Comparison of ENCODE assay signal across 12 cellular contexts in genomic region chr16:4385066-4385788, GRCh38. TPM values are rescaled to one million over a fixed set of nuclear protein-coding genes. Genes with fewer than 3 reads are reported as not detected.
DNase-seq lines count a peak whose midpoint lies in the region; ATAC-seq, FAIRE-seq and TF ChIP-seq lines count a peak whose summit lies in the region.
"Had no signal": no experiment of that assay in that cellular context is flagged by ENCODE, and none has a peak within 500 bp of the region (broad histone marks: within the 10 kb centered on the region; RNA-seq: fewer than 3 reads in every experiment).

No MANE protein-coding gene starts in this region.

- TF ChIP-seq POLR2A in GM12891 (IDR thresholded peaks at IDR 0.05; ENCODE audit: low read depth, low read length): no peak; the same call in 1 of the 2 replicates

- POLR2A ChIA-PET in WTC11 (lab: Charles Lee): no interaction called here

- H3K4me1 Mint-ChIP-seq in WTC11: peaks cover 18% of the 10 kb centered on the region
- peaks cover 20% of the 10 kb centered on the region for H3K4me1 Mint-ChIP-seq in type B pancreatic cell (ENCODE audit: unreplicated experiment)

- H3K4ac ChIP-seq in mesenchymal stem cell (ENCODE audit: low read depth in 1 of 2, low read length in 2 of 2): no peak overlapping the region

- H3K14ac ChIP-seq in mesenchymal stem cell (ENCODE audit: low read length in 2 of 2): no peak overlapping the region

- no peaks in the 10 kb centered on the region for H3K9me3 Mint-ChIP-seq in WTC11
- H3K9me3 Mint-ChIP-seq in type B pancreatic cell: no peaks in the 10 kb centered on the region
- H3K9me3 Mint-ChIP-seq: activated CD4-positive, alpha-beta memory T cell treated with anti-CD3 and anti-CD28 coated beads, Interleukin-2, amount 10 ng/mL, durations not matched to agents 7 days and 5 days; activated T-helper 2 cell treated with anti-CD3 and anti-CD28 coated beads, Interferon-gamma antibody, Interleukin-2, Interleukin-4, amounts not matched to agents 10 μg/mL and 5 μg/mL and 100 μg/mL, durations not matched to agents 14 hours and 24 hours and 36 hours; neural crest cell; stimulated activated naive CD8-positive, alpha-beta T cell treated with anti-CD3 and anti-CD28 coated beads, Interleukin-15, amount 100 ng/mL, for 72 hours had no signal

- no peak overlapping the region for H2AFZ ChIP-seq in mesenchymal stem cell (ENCODE audit: low read depth, low read length)

- H3K4me2 ChIP-seq in mesenchymal stem cell (ENCODE audit: low read length, poor library complexity, severe bottlenecking): no peak overlapping the region

- CTCF ChIA-PET in WTC11 (lab: Charles Lee): interaction anchor here (0.7 to 1.4 kb wide), 2 partner anchors 19 to 26 kb away, joined by 3 read pairs; no protein-coding TSS in a partner anchor

- no peak overlapping the region for H3K18ac ChIP-seq in mesenchymal stem cell (ENCODE audit: low read depth in 1 of 2, low read length in 2 of 2)

- H3K23ac ChIP-seq in mesenchymal stem cell (ENCODE audit: low read length in 2 of 2): no peak overlapping the region

- H3K27ac Mint-ChIP-seq in WTC11 (peak overlapping the region; percentile 41; the same call in 1 of the 2 replicates), type B pancreatic cell (peak overlapping the region; percentile 68)
- H3K27ac Mint-ChIP-seq: activated CD4-positive, alpha-beta memory T cell treated with anti-CD3 and anti-CD28 coated beads, Interleukin-2, amount 10 ng/mL, durations not matched to agents 7 days and 5 days; activated T-helper 2 cell treated with anti-CD3 and anti-CD28 coated beads, Interferon-gamma antibody, Interleukin-2, Interleukin-4, amounts not matched to agents 10 μg/mL and 5 μg/mL and 100 μg/mL, durations not matched to agents 14 hours and 24 hours and 36 hours had no signal

- DNase-seq in GM12891 (ENCODE audit: insufficient read length, low spot score): no peak
- no peak for DNase-seq in WTC11 (ENCODE audit: low spot score)
- no peak for DNase-seq in mesenchymal stem cell
- DNase-seq in type B pancreatic cell (ENCODE audit: extremely low spot score, unreplicated experiment): no peak
- no peak for DNase-seq in KG1 (lab: John Stamatoyannopoulos, UW)
- no peak for DNase-seq in MG63
- DNase-seq: activated CD4-positive, alpha-beta memory T cell treated with anti-CD3 and anti-CD28 coated beads, Interleukin-2, amount 10 ng/mL, durations not matched to agents 7 days and 5 days; stimulated activated naive CD8-positive, alpha-beta T cell treated with anti-CD3 and anti-CD28 coated beads, Interleukin-15, amount 100 ng/mL, for 72 hours had no signal

- no peak overlapping the region for H3K27ac ChIP-seq in mesenchymal stem cell (ENCODE audit: low read length, poor library complexity, severe bottlenecking)

- H3K36me3 ChIP-seq in mesenchymal stem cell (ENCODE audit: control insufficient read depth in 1 of 2, insufficient read depth in 2 of 2, low read depth in 1 of 2, low read length in 2 of 2) (peaks cover 44 to 68% of the 10 kb centered on the region in 2 experiments), MG63 (peaks cover 60% of the 10 kb centered on the region)

- TF ChIP-seq CTCF in WTC11 (IDR thresholded peaks at IDR 0.05): no peak
- no peak for TF ChIP-seq CTCF in type B pancreatic cell (conservative IDR thresholded peaks at IDR 0.05)

- H2BK12ac ChIP-seq in mesenchymal stem cell (ENCODE audit: low read length in 2 of 2): peak overlapping the region in 1 of 2 experiments; percentile 11

- peak overlapping the region; percentile 58 for H3K9ac ChIP-seq in mesenchymal stem cell (ENCODE audit: low read length)

- no peaks in the 10 kb centered on the region for H3K9me3 ChIP-seq in mesenchymal stem cell (ENCODE audit: control insufficient read depth, low read length)
- no peaks in the 10 kb centered on the region for H3K9me3 ChIP-seq in MG63

- H4K91ac ChIP-seq in mesenchymal stem cell (ENCODE audit: low read length): peak overlapping the region; percentile 29

- FAIRE-seq in GM12891 (lab: Jason Lieb, UNC): no peak
- FAIRE-seq: G401.6 had no signal

- H2BK5ac ChIP-seq in mesenchymal stem cell (ENCODE audit: low read depth, low read length, poor library complexity, severe bottlenecking): no peak overlapping the region

- H3K4me3 Mint-ChIP-seq in WTC11 (no peak overlapping the region), type B pancreatic cell (no peak overlapping the region)
- H3K4me3 Mint-ChIP-seq: activated CD4-positive, alpha-beta memory T cell treated with anti-CD3 and anti-CD28 coated beads, Interleukin-2, amount 10 ng/mL, durations not matched to agents 7 days and 5 days; neural crest cell; stimulated activated naive CD8-positive, alpha-beta T cell treated with anti-CD3 and anti-CD28 coated beads, Interleukin-15, amount 100 ng/mL, for 72 hours had no signal

- H3K4me1 ChIP-seq in mesenchymal stem cell (ENCODE audit: control insufficient read depth, insufficient read depth, low read depth, low read length): peaks cover 75% of the 10 kb centered on the region

- H3K4me3 ChIP-seq in mesenchymal stem cell (ENCODE audit: insufficient read depth in 1 of 2, low read depth in 1 of 2, low read length in 2 of 2): no peak overlapping the region
- H3K4me3 ChIP-seq in MG63: no peak overlapping the region

- no peak overlapping the region for H2BK120ac ChIP-seq in mesenchymal stem cell (ENCODE audit: low read depth, low read length)

- H2AK5ac ChIP-seq in mesenchymal stem cell (ENCODE audit: low read length, severe bottlenecking): no peak overlapping the region

- H3K27me3 Mint-ChIP-seq in WTC11 (ENCODE audit: low read depth): no peaks in the 10 kb centered on the region
- H3K27me3 Mint-ChIP-seq in type B pancreatic cell: no peaks in the 10 kb centered on the region
- H3K27me3 Mint-ChIP-seq: activated CD4-positive, alpha-beta memory T cell treated with anti-CD3 and anti-CD28 coated beads, Interleukin-2, amount 10 ng/mL, durations not matched to agents 7 days and 5 days; stimulated activated naive CD8-positive, alpha-beta T cell treated with anti-CD3 and anti-CD28 coated beads, Interleukin-15, amount 100 ng/mL, for 72 hours had no signal

- ATAC-seq in WTC11: no peak
- ATAC-seq in GM18498 (IDR thresholded peaks at IDR 0.05; ENCODE audit: unreplicated experiment): no peak
- ATAC-seq: stimulated activated naive CD8-positive, alpha-beta T cell treated with anti-CD3 and anti-CD28 coated beads, Interleukin-15, amount 100 ng/mL, for 72 hours had no signal

- peak overlapping the region; percentile 19 for H4K8ac ChIP-seq in mesenchymal stem cell (ENCODE audit: low read length)

- no peaks in the 10 kb centered on the region for H3K27me3 ChIP-seq in mesenchymal stem cell (ENCODE audit: control insufficient read depth in 1 of 2, insufficient read depth in 1 of 2, low read length in 2 of 2)
- H3K27me3 ChIP-seq in MG63: no peaks in the 10 kb centered on the region

- H3K79me1 ChIP-seq in mesenchymal stem cell (replicated peaks; ENCODE audit: low read length, poor library complexity, severe bottlenecking): peaks cover 27% of the 10 kb centered on the region

- 86% methylated on average over 15 of the region's 20 CpGs for WGBS in mesenchymal stem cell

- H3K36me3 Mint-ChIP-seq in WTC11 (no peaks in the 10 kb centered on the region), type B pancreatic cell (no peaks in the 10 kb centered on the region)

- H2BK15ac ChIP-seq in mesenchymal stem cell (ENCODE audit: low read depth, poor library complexity, severe bottlenecking): no peak overlapping the region

TF ChIP-seq in GM12891, 5 proteins besides CTCF, POLR2A, EP300 and RAD21:
- no peak for TF ChIP-seq PAX5 (IDR thresholded peaks at IDR 0.05; ENCODE audit: insufficient read depth, low read length, severe bottlenecking)
- peak; percentile 41; the same call in 1 of the 2 replicates for TF ChIP-seq POLR2AphosphoS5 (IDR thresholded peaks at IDR 0.05; ENCODE audit: low read depth, low read length)
- TF ChIP-seq TAF1 (IDR thresholded peaks at IDR 0.05; ENCODE audit: low read depth, low read length): no peak
- no peak for TF ChIP-seq SPI1 (IDR thresholded peaks at IDR 0.05; ENCODE audit: low read depth, low read length)
- no peak for TF ChIP-seq POU2F2 (IDR thresholded peaks at IDR 0.05; ENCODE audit: low read depth, low read length)

TF ChIP-seq in WTC11, 78 proteins besides CTCF, POLR2A, EP300 and RAD21 (continues in another document):
- TF ChIP-seq HMGA2 (CRISPR knock-in tag; IDR thresholded peaks at IDR 0.05) (no peak), MXD4 (CRISPR knock-in tag; IDR thresholded peaks at IDR 0.05; ENCODE audit: borderline replicate concordance) (no peak), CDX4 (CRISPR knock-in tag; IDR thresholded peaks at IDR 0.05; ENCODE audit: borderline replicate concordance) (no peak), NFYB (CRISPR knock-in tag; conservative IDR thresholded peaks at IDR 0.05; ENCODE audit: low read depth) (no peak)

RNA-seq across cellular contexts. Expression of gene VASN, which starts 13.6 kb away (rescaled TPM):
- polyA plus RNA-seq in GM12891 (2012; ENCODE audit: low read depth, missing spikeins): 0.15 TPM
- 8.0 to 9.1 TPM (median 8.3 TPM) in 3 replicates for total RNA-seq in WTC11 (2021)
- polyA plus RNA-seq in mesenchymal stem cell (2013, experiment 1 of 2): 127 TPM
- polyA plus RNA-seq in mesenchymal stem cell (2013, experiment 2 of 2): 127 TPM
- 9.7 and 29.0 TPM in 2 replicates for total RNA-seq in type B pancreatic cell (ENCODE audit: low replicate concordance)
- 55.7 and 68.7 TPM in 2 replicates for total RNA-seq in MG63 (2014; rRNA removed; shearing (Covaris generic); ENCODE audit: low replicate concordance)
- total RNA-seq: activated T-helper 2 cell treated with anti-CD3 and anti-CD28 coated beads, Interferon-gamma antibody, Interleukin-2, Interleukin-4, amounts not matched to agents 10 μg/mL and 5 μg/mL and 100 μg/mL, durations not matched to agents 14 hours and 24 hours and 36 hours had no signal

RNA-seq across cellular contexts. Expression of gene CORO7, which starts 31.2 kb away (rescaled TPM):
- 37.8 TPM for polyA plus RNA-seq in GM12891 (2012; ENCODE audit: low read depth, missing spikeins)
- total RNA-seq in WTC11 (2021) (36.7 to 45.5 TPM (median 38.6 TPM) in 3 replicates), type B pancreatic cell (ENCODE audit: low replicate concordance) (32.3 and 41.4 TPM in 2 replicates)
- polyA plus RNA-seq in mesenchymal stem cell (2013, experiment 1 of 2): 25.5 TPM
- 22.1 TPM for polyA plus RNA-seq in mesenchymal stem cell (2013, experiment 2 of 2)
- total RNA-seq in MG63 (2014; rRNA removed; shearing (Covaris generic); ENCODE audit: low replicate concordance): 7.5 and 9.2 TPM in 2 replicates

RNA-seq across cellular contexts. Expression of gene PAM16, which starts 34.1 kb away (rescaled TPM):
- 42.2 TPM for polyA plus RNA-seq in GM12891 (2012; ENCODE audit: low read depth, missing spikeins)
- total RNA-seq in WTC11 (2021): 87.2 to 93.7 TPM (median 88.9 TPM) in 3 replicates
- 39.3 TPM for polyA plus RNA-seq in mesenchymal stem cell (2013, experiment 1 of 2)
- polyA plus RNA-seq in mesenchymal stem cell (2013, experiment 2 of 2): 43.3 TPM
- total RNA-seq in type B pancreatic cell (ENCODE audit: low replicate concordance): 30.5 and 39.3 TPM in 2 replicates
- total RNA-seq in MG63 (2014; rRNA removed; shearing (Covaris generic); ENCODE audit: low replicate concordance): 84.1 and 105 TPM in 2 replicates

RNA-seq across cellular contexts. Expression of gene DNAJA3, which starts 40.4 kb away (rescaled TPM):
- 34.2 TPM for polyA plus RNA-seq in GM12891 (2012; ENCODE audit: low read depth, missing spikeins)
- total RNA-seq in WTC11 (2021): 54.8 to 64.1 TPM (median 56.0 TPM) in 3 replicates
- polyA plus RNA-seq in mesenchymal stem cell (2013, experiment 1 of 2): 27.3 TPM
- 27.3 TPM for polyA plus RNA-seq in mesenchymal stem cell (2013, experiment 2 of 2)
- total RNA-seq in type B pancreatic cell (ENCODE audit: low replicate concordance): 43.9 and 46.5 TPM in 2 replicates
- 125 and 127 TPM in 2 replicates for total RNA-seq in MG63 (2014; rRNA removed; shearing (Covaris generic); ENCODE audit: low replicate concordance)
